Comparison of ENCODE assay signal across 1 cellular context in genomic region chr7:128809363-128809762, GRCh38.
TF ChIP-seq lines count a peak whose summit lies in the region.

No MANE protein-coding gene starts in this region.

TF ChIP-seq in SK-N-SH treated with all-trans-retinoic acid at 6 μM for 48 hours, 23 proteins besides CTCF, POLR2A, EP300 and RAD21 (continued from another document):
- TF ChIP-seq OSR1 (CRISPR knock-in tag; IDR thresholded peaks at IDR 0.05), result no peak
TF ChIP-seq in SK-N-SH treated with all-trans-retinoic acid at 6 μM for 48 hours: peak in this region for 0.
